ENCODE assay signal across 15 cellular contexts in genomic region chr2:73588177-73588576, GRCh38. TPM values are rescaled to one million over a fixed set of nuclear protein-coding genes. Genes with fewer than 3 reads are reported as not detected.
DNase-seq lines count a peak whose midpoint lies in the region; ATAC-seq and TF ChIP-seq lines count a peak whose summit lies in the region.
"Had no signal": no experiment of that assay in that cellular context is flagged by ENCODE, and none has a peak within 500 bp of the region (broad histone marks: within the 10 kb centered on the region; RNA-seq: fewer than 3 reads in every experiment).

No MANE protein-coding gene starts in this region.

- H3K36me3 ChIP-seq in HEK293 (ENCODE audit: control insufficient read depth in 2 of 2, insufficient read depth in 1 of 2, low read length in 2 of 2) (no peaks in the 10 kb centered on the region), ovary (no peaks in the 10 kb centered on the region)
- H3K36me3 ChIP-seq: suprapubic skin had no signal

- TF ChIP-seq CTCF in HEK293 (tag by site-specific recombination; IDR thresholded peaks at IDR 0.05), result no peak
- TF ChIP-seq CTCF in choroid plexus epithelial cell (conservative IDR thresholded peaks at IDR 0.05; ENCODE audit: low read depth, low read length), result no peak
- no peak for TF ChIP-seq CTCF in ovary (IDR thresholded peaks at IDR 0.05)

- POLR2A ChIA-PET in HEK293 (lab: Yijun Ruan, JAX), result no interaction called here

- WGBS in ovary, 3 donors, result 6 to 17% (median 8%) methylated on average over 4 of the region's 4 CpGs

- H3K4me1 ChIP-seq in HEK293 (ENCODE audit: control insufficient read depth, insufficient read depth, low read length) (peaks cover 5% of the 10 kb centered on the region; the same call in 1 of the 2 replicates), ovary (ENCODE audit: insufficient read depth) (peaks cover 7% of the 10 kb centered on the region)
- H3K4me1 ChIP-seq: suprapubic skin had no signal

- CTCF ChIA-PET in HEK293 (lab: Yijun Ruan, JAX), result no interaction called here

- H3K27ac ChIP-seq in HEK293 (ENCODE audit: extremely low read depth, low read depth, low read length), result no peak overlapping the region
- peak overlapping the region in 1 of 2 donors; percentile 21 for H3K27ac ChIP-seq in ovary
- H3K27ac ChIP-seq: suprapubic skin had no signal

- ATAC-seq in HG02870 (IDR thresholded peaks at IDR 0.05; ENCODE audit: unreplicated experiment) (no peak), GM18870 (IDR thresholded peaks at IDR 0.05; ENCODE audit: unreplicated experiment) (no peak), GM21381 (IDR thresholded peaks at IDR 0.05; ENCODE audit: unreplicated experiment) (no peak)
- ATAC-seq: naive thymus-derived CD8-positive, alpha-beta T cell had no signal

- TF ChIP-seq POLR2A in ovary (IDR thresholded peaks at IDR 0.05), result no peak

- TF ChIP-seq EP300 in ovary (IDR thresholded peaks at IDR 0.05), result no peak

- DNase-seq in NCI-H510A (lab: John Stamatoyannopoulos, UW) (peak; percentile 9), choroid plexus epithelial cell (ENCODE audit: low read depth) (peak; percentile 19), ovary (peak; percentile 30 to 65 (median 58))
- DNase-seq: activated CD4-positive, alpha-beta T cell treated with anti-CD3 and anti-CD28 coated beads, Interleukin-2, amount 50 U/mL, for 1 hour; CD8-positive, alpha-beta memory T cell; effector CD4-positive, alpha-beta T cell; naive thymus-derived CD8-positive, alpha-beta T cell; T-helper 1 cell had no signal

- H3K4me3 ChIP-seq in HEK293 (ENCODE audit: low read depth, low read length), result no peak overlapping the region
- H3K4me3 ChIP-seq in choroid plexus epithelial cell (ENCODE audit: low read depth, low read length), result no peak overlapping the region
- no peak overlapping the region for H3K4me3 ChIP-seq in ovary
- H3K4me3 ChIP-seq: suprapubic skin had no signal

- H3K9me3 ChIP-seq in HEK293 (ENCODE audit: control insufficient read depth, insufficient read depth, low read depth, low read length), result no peaks in the 10 kb centered on the region
- H3K9me3 ChIP-seq in ovary, result no peaks in the 10 kb centered on the region
- H3K9me3 ChIP-seq: suprapubic skin had no signal

- H3K27me3 ChIP-seq in ovary, result no peaks in the 10 kb centered on the region
- H3K27me3 ChIP-seq: suprapubic skin had no signal

- intact Hi-C loops in ovary (cut with DNase I), result no loop called here

TF ChIP-seq in HEK293, 187 proteins besides CTCF, POLR2A, EP300 and RAD21:
- TF ChIP-seq PRDM1 (tag by site-specific recombination; IDR thresholded peaks at IDR 0.05), result peak; percentile 67
- peak; percentile 81 for TF ChIP-seq EGR2 (tag by site-specific recombination; IDR thresholded peaks at IDR 0.05; ENCODE audit: low read depth)
- no peak for TF ChIP-seq ZNF404 (tag by site-specific recombination; IDR thresholded peaks at IDR 0.05)
- peak; percentile 60; the same call in 1 of the 2 replicates for TF ChIP-seq ZFHX2 (tag by site-specific recombination; conservative IDR thresholded peaks at IDR 0.05)
- TF ChIP-seq ZNF184 (tag by site-specific recombination; IDR thresholded peaks at IDR 0.05), result no peak

RNA-seq across cellular contexts. Expression of gene NAT8, which starts 54.0 kb away (rescaled TPM):
- total RNA-seq in ovary, result 1 to 10 TPM in 1 of 7 donors, under 1 TPM in 2, not detected in 4; 0.25 to 1.1 (median 0.82) TPM
- polyA plus RNA-seq in ovary, result under 1 TPM; 0.48 to 0.64 TPM
- total RNA-seq: CD8-positive, alpha-beta memory T cell; frontal cortex; naive thymus-derived CD8-positive, alpha-beta T cell; skeletal muscle tissue; suprapubic skin had no signal
- polyA plus RNA-seq: CD8-positive, alpha-beta memory T cell; naive thymus-derived CD8-positive, alpha-beta T cell had no signal
